Comparison of ENCODE assay signal across 29 cellular contexts in genomic region chr6:98782772-98783171, GRCh38. TPM values are rescaled to one million over a fixed set of nuclear protein-coding genes. Genes with fewer than 3 reads are reported as not detected.
DNase-seq lines count a peak whose midpoint lies in the region; ATAC-seq and TF ChIP-seq lines count a peak whose summit lies in the region.
"Had no signal": no experiment of that assay in that cellular context is flagged by ENCODE, and none has a peak within 500 bp of the region (broad histone marks: within the 10 kb centered on the region; RNA-seq: fewer than 3 reads in every experiment).

No MANE protein-coding gene starts in this region.

- no peak overlapping the region for H3K4me3 Mint-ChIP-seq in T-helper 17 cell
- H3K4me3 Mint-ChIP-seq: activated naive CD4-positive, alpha-beta T cell treated with anti-CD3 and anti-CD28 coated beads for 36 hours; activated T-cell treated with anti-CD3 and anti-CD28 coated beads, Interleukin-2, amount 50 U/mL, for 4 hours; brain; IgD-negative memory B cell; natural killer cell treated with Interleukin-12 subunit alpha and Interleukin-12 subunit beta and Interleukin-15 and Interleukin-18, amount 100 ng/mL, for 72 hours; T-helper 2 cell treated with Interferon-gamma antibody and Interleukin-4, amounts not matched to agents 5 μg/mL and 100 μg/mL, for 36 hours had no signal

- TF ChIP-seq CTCF in lower leg skin (IDR thresholded peaks at IDR 0.05) (no peak), brain microvascular endothelial cell (IDR thresholded peaks at IDR 0.05; ENCODE audit: low read depth, low read length, missing control alignments) (no peak)

- no peak overlapping the region for H3K27ac ChIP-seq in brain microvascular endothelial cell
- H3K27ac ChIP-seq: adrenal gland; BLaER1 treated with 17β-estradiol and CSF1 and Interleukin-3, amounts not matched to agents 10 nM and 100 nM had no signal

- DNase-seq in T-helper 17 cell (no peak), lower leg skin (ENCODE audit: low spot score in 2 of 2) (no peak), brain microvascular endothelial cell (no peak), Right ventricle myocardium superior (no peak)
- DNase-seq: activated CD4-positive, alpha-beta T cell treated with anti-CD3 and anti-CD28 coated beads for 48 hours; activated naive CD4-positive, alpha-beta T cell treated with anti-CD3 and anti-CD28 coated beads for 36 hours; activated T-cell treated with anti-CD3 and anti-CD28 coated beads, Interleukin-2, amount 50 U/mL, for 4 hours; adrenal gland; DND-41; H7; mucosa of descending colon; NCI-H1092 treated with DMSO at 0.1 percent for 48 hours; NCI-H187; NCI-H2171 treated with DMSO at 0.1 percent for 48 hours; NCI-H524; stimulated activated naive CD4-positive, alpha-beta T cell had no signal

- H3K27ac Mint-ChIP-seq in T-helper 17 cell, result no peak overlapping the region
- H3K27ac Mint-ChIP-seq: activated naive CD4-positive, alpha-beta T cell treated with anti-CD3 and anti-CD28 coated beads for 36 hours; brain; IgD-negative memory B cell; natural killer cell treated with Interleukin-12 subunit alpha and Interleukin-12 subunit beta and Interleukin-15 and Interleukin-18, amount 100 ng/mL, for 72 hours; T-helper 2 cell treated with Interferon-gamma antibody and Interleukin-4, amounts not matched to agents 5 μg/mL and 100 μg/mL, for 36 hours had no signal

- WGBS in lower leg skin, 2 donors, result 41 to 42% methylated on average over 2 of the region's 2 CpGs

- TF ChIP-seq POLR2A in lower leg skin (IDR thresholded peaks at IDR 0.05), result no peak

- in situ Hi-C loops in brain microvascular endothelial cell (cut with HindIII; ENCODE audit: low pct_ligation_motif_present, low sequenced_read_pairs), result no loop called here

- ATAC-seq in GM18511 (IDR thresholded peaks at IDR 0.05; ENCODE audit: unreplicated experiment), result peak; percentile 47
- ATAC-seq in GM19351 (IDR thresholded peaks at IDR 0.05; ENCODE audit: unreplicated experiment), result peak; percentile 37
- ATAC-seq in HG02870 (IDR thresholded peaks at IDR 0.05; ENCODE audit: unreplicated experiment), result peak; percentile 46
- ATAC-seq in HG03565 (IDR thresholded peaks at IDR 0.05; ENCODE audit: unreplicated experiment), result peak; percentile 58
- no peak for ATAC-seq in T-helper 17 cell
- ATAC-seq in Right ventricle myocardium superior (ENCODE audit: poor library complexity), result no peak
- ATAC-seq: activated T-cell treated with anti-CD3 and anti-CD28 coated beads, Interleukin-2, amount 50 U/mL, for 4 hours; mucosa of descending colon; natural killer cell treated with Interleukin-12 subunit alpha and Interleukin-12 subunit beta and Interleukin-15 and Interleukin-18, amount 100 ng/mL, for 72 hours; Right ventricle myocardium inferior had no signal

- H3K36me3 ChIP-seq in brain microvascular endothelial cell (replicated peaks), result no peaks in the 10 kb centered on the region
- H3K36me3 ChIP-seq: adrenal gland; BLaER1 treated with 17β-estradiol and CSF1 and Interleukin-3, amounts not matched to agents 10 nM and 100 nM had no signal

- H3K9me3 ChIP-seq in T-helper 17 cell (ENCODE audit: control insufficient read depth, low read length, poor library complexity, severe bottlenecking), result no peaks in the 10 kb centered on the region
- H3K9me3 ChIP-seq: adrenal gland; BLaER1 treated with 17β-estradiol and CSF1 and Interleukin-3, amounts not matched to agents 10 nM and 100 nM; mucosa of descending colon had no signal

- intact Hi-C loops in lower leg skin (cut with DNase I; ENCODE audit: low total_unique reads), result no loop called here
- intact Hi-C loops in Right ventricle myocardium superior (cut with DNase I), result no loop called here

- no peaks in the 10 kb centered on the region for H3K36me3 Mint-ChIP-seq in T-helper 17 cell (ENCODE audit: low read depth)
- H3K36me3 Mint-ChIP-seq: brain; IgD-negative memory B cell; natural killer cell treated with Interleukin-12 subunit alpha and Interleukin-12 subunit beta and Interleukin-15 and Interleukin-18, amount 100 ng/mL, for 72 hours had no signal

- peaks cover 55% of the 10 kb centered on the region for H3K27me3 Mint-ChIP-seq in T-helper 17 cell
- H3K27me3 Mint-ChIP-seq: brain, IgD-negative memory B cell had no signal

- H3K4me3 ChIP-seq in lower leg skin (ENCODE audit: low read depth, poor library complexity, severe bottlenecking) (no peak overlapping the region), brain microvascular endothelial cell (ENCODE audit: low read depth, low read length) (no peak overlapping the region)
- H3K4me3 ChIP-seq: adrenal gland; BLaER1 treated with 17β-estradiol and CSF1 and Interleukin-3, amounts not matched to agents 10 nM and 100 nM; lung; mucosa of descending colon had no signal

- H3K27me3 ChIP-seq in brain microvascular endothelial cell (replicated peaks), result no peaks in the 10 kb centered on the region
- H3K27me3 ChIP-seq: BLaER1 treated with 17β-estradiol and CSF1 and Interleukin-3, amounts not matched to agents 10 nM and 100 nM had no signal

- no peaks in the 10 kb centered on the region for H3K4me1 Mint-ChIP-seq in T-helper 17 cell

RNA-seq across cellular contexts. Expression of gene POU3F2, which starts 51.6 kb away (rescaled TPM):
- not detected for total RNA-seq in T-helper 17 cell
- total RNA-seq in lower leg skin, result not detected
- not detected for total RNA-seq in Right ventricle myocardium superior
- total RNA-seq: activated naive CD4-positive, alpha-beta T cell treated with anti-CD3 and anti-CD28 coated beads for 36 hours; activated T-cell treated with anti-CD3 and anti-CD28 coated beads, Interleukin-2, amount 50 U/mL, for 4 hours; kidney epithelial cell; mucosa of descending colon; natural killer cell treated with Interleukin-12 subunit alpha and Interleukin-12 subunit beta and Interleukin-15 and Interleukin-18, amount 100 ng/mL, for 72 hours; osteoblast; Right ventricle myocardium inferior had no signal

Comparison
In these comparisons a context has a peak if more than half of its experiments do, and no peak if none do; other contexts are left out.
1. ATAC-seq: peak in GM18511 (single experiment), GM19351 (single experiment), HG02870 (single experiment) and HG03565 (single experiment); none in T-helper 17 cell (single experiment) and Right ventricle myocardium superior (single experiment).